8 cellular contexts compared by ENCODE assay signal in the genomic region with DNA sequence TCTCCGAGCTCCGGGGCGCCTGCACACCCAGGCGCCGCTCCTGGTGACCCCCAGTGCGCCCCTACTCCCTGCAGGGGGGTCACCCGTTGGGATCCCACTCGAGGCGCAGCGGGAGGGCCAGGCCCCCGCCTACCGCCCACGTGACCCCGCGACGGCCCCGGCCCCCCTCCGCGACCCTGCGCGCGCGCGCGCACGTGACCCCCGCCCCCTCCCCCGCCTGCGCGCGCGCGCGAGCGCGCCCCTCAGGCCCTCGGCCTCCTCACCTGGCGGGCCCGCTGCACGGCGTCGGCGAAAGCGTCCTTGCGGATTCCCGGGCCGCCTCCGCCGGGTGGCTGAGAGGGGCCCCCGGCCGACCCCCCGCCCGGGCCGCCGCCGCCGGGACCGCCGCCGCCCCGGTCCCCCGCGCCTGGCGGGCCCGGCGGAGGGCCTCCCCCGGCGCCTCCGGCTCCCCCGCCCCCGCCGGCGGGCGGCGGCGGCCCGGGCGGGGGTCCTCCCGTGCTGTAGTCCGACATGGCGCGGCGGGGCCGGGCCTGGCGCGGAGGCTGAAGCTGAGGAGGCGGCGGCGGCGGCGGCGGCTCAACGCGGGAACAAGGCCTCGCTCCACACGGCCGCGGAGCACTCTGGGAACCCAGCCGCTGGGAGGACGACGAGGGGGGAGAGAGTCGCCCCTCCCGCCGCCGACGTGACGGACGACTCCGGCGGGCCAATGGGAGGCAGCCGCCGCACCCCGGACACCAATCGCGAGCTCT. TPM values are rescaled to one million over a fixed set of nuclear protein-coding genes. Genes with fewer than 3 reads are reported as not detected.
DNase-seq lines count a peak whose midpoint lies in the region; ATAC-seq and TF ChIP-seq lines count a peak whose summit lies in the region.

KHSRP (minus strand) TSS at position 622 of the 749 bp plus-strand sequence; CDS start at position 512, 110 bp downstream.

- no peak for TF ChIP-seq CTCF in Loucy (conservative IDR thresholded peaks at IDR 0.05; ENCODE audit: low read length)
- TF ChIP-seq CTCF in psoas muscle (IDR thresholded peaks at IDR 0.05): no peak

- H3K9me3 Mint-ChIP-seq in activated naive CD4-positive, alpha-beta T cell treated with anti-CD3 and anti-CD28 coated beads, Interleukin-2, amount 50 U/mL, for 24 hours: no peaks in the 10 kb centered on the region

- H3K36me3 ChIP-seq in Loucy (ENCODE audit: insufficient read depth, low read length) (peaks cover 22% of the 10 kb centered on the region; the same call in 1 of the 2 replicates), psoas muscle (ENCODE audit: insufficient read depth in 1 of 2, low read depth in 1 of 2) (peaks cover 0 to 30% of the 10 kb centered on the region in 2 donors)

- no peaks in the 10 kb centered on the region for H3K27me3 Mint-ChIP-seq in activated naive CD4-positive, alpha-beta T cell treated with anti-CD3 and anti-CD28 coated beads, Interleukin-2, amount 50 U/mL, for 24 hours

- peaks cover 35% of the 10 kb centered on the region for H3K4me1 Mint-ChIP-seq in activated naive CD4-positive, alpha-beta T cell treated with anti-CD3 and anti-CD28 coated beads, Interleukin-2, amount 50 U/mL, for 24 hours

- peak; percentile 99 for DNase-seq in GM03348 (ENCODE audit: low spot score)
- no peak for DNase-seq in cardiac septum (ENCODE audit: low spot score)
- DNase-seq in psoas muscle: peak; percentile 65 to 100
- no peak for DNase-seq in NCI-H1092 treated with DMSO at 0.1 percent for 48 hours (lab: John Stamatoyannopoulos, UW)
- DNase-seq in COR-L47 (lab: John Stamatoyannopoulos, UW): no peak

- no peaks in the 10 kb centered on the region for H3F3A ChIP-seq in Loucy (ENCODE audit: low read depth)

- peak within 1 kb of the TSS; percentile 86 for H3K27ac ChIP-seq in psoas muscle

- peak within 1 kb of the TSS; percentile 78 for H2AFZ ChIP-seq in Loucy (ENCODE audit: low read length)

- no peaks in the 10 kb centered on the region for H3K9me2 ChIP-seq in Loucy (replicated peaks; ENCODE audit: low read depth, low read length)

- intact Hi-C loops in cardiac septum (cut with DNase I): loop anchor here (5.0 kb wide), 1 partner anchor 52 kb away; the partner anchor contains the start of gene ALKBH7
- intact Hi-C loops in psoas muscle (cut with DNase I): loop anchor here (5.0 to 10.0 kb wide), 2 partner anchors 47 to 210 kb away; partner anchors contain the start of gene PSPN (in 2 of the 2)

- H3K27ac Mint-ChIP-seq in activated naive CD4-positive, alpha-beta T cell treated with anti-CD3 and anti-CD28 coated beads, Interleukin-2, amount 50 U/mL, for 24 hours: peak within 1 kb of the TSS; percentile 94

- H3K36me3 Mint-ChIP-seq in activated naive CD4-positive, alpha-beta T cell treated with anti-CD3 and anti-CD28 coated beads, Interleukin-2, amount 50 U/mL, for 24 hours: peaks cover 2% of the 10 kb centered on the region

- H3K4me1 ChIP-seq in Loucy (ENCODE audit: insufficient read depth, low read length, poor library complexity, severe bottlenecking) (peaks cover 27% of the 10 kb centered on the region), psoas muscle (peaks cover 16% of the 10 kb centered on the region)

- peak within 1 kb of the TSS; percentile 94 for H3K9ac ChIP-seq in Loucy (ENCODE audit: low read depth, low read length, poor library complexity, severe bottlenecking)

- peak within 1 kb of the TSS; percentile 99 for H3K4me2 ChIP-seq in Loucy (ENCODE audit: low read depth, low read length, poor library complexity, severe bottlenecking)

- H4K20me1 ChIP-seq in Loucy (ENCODE audit: insufficient read depth, low read length, poor library complexity, severe bottlenecking): peaks cover 48% of the 10 kb centered on the region

- 0 to 2% (median 1%) methylated on average over 54 to 112 of the region's 115 CpGs for WGBS in psoas muscle, 3 donors

- H3K79me2 ChIP-seq in Loucy (ENCODE audit: insufficient read depth, low read length): peaks cover 52% of the 10 kb centered on the region

- H3K27me3 ChIP-seq in Loucy (ENCODE audit: insufficient read depth, low read length, poor library complexity, severe bottlenecking) (no peaks in the 10 kb centered on the region), psoas muscle (ENCODE audit: insufficient read depth in 3 of 3, low read length in 2 of 3) (no peaks in the 10 kb centered on the region)

- no peak for ATAC-seq in psoas muscle
- ATAC-seq in GM18861 (IDR thresholded peaks at IDR 0.05; ENCODE audit: unreplicated experiment): no peak

- peak within 1 kb of the TSS; percentile 87 for H3K4me3 ChIP-seq in Loucy (ENCODE audit: low read length, poor library complexity, severe bottlenecking)
- H3K4me3 ChIP-seq in psoas muscle: peak within 1 kb of the TSS; percentile 93

- no peaks in the 10 kb centered on the region for H3K9me3 ChIP-seq in Loucy (ENCODE audit: insufficient read depth, low read depth, low read length)
- no peaks in the 10 kb centered on the region for H3K9me3 ChIP-seq in psoas muscle

- H3K4me3 Mint-ChIP-seq in activated naive CD4-positive, alpha-beta T cell treated with anti-CD3 and anti-CD28 coated beads, Interleukin-2, amount 50 U/mL, for 24 hours: peak within 1 kb of the TSS; percentile 95

RNA-seq across cellular contexts. Expression of gene KHSRP, which starts in this region (rescaled TPM):
- 87.6 TPM for total RNA-seq in cardiac septum
- total RNA-seq in psoas muscle: 100 to 1,000 TPM; 101 to 168 (median 149) TPM
- 100 to 1,000 TPM; 104 to 174 (median 154) TPM for polyA plus RNA-seq in psoas muscle

Comparison
In these comparisons a context has a peak if more than half of its experiments do, and no peak if none do; other contexts are left out.
1. DNase-seq: peak in GM03348 (single experiment) and psoas muscle (2 of 2); none in cardiac septum (single experiment), NCI-H1092 treated with DMSO at 0.1 percent for 48 hours (single experiment) and COR-L47 (single experiment).